Comparison of ENCODE assay signal across 19 cellular contexts in the genomic region with DNA sequence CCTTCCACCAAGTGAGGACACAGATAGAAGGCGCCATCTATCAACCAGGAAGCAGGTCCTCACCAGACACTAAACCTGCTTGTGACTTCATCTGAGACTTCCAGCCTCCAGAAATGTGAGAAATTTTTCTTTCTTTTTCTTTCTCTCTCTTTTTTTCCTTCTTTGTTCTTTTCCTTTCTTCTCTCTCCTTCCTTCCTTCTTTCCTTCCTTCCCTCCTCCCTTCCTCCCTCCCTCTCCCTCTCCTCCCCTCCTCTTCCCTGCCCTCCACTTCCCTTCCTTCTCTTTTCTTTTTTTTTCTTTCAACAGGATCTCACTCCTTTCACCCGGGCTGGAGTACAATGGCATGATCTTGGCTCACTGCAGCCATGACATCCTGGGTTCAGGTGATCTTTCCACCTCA.
"Had no signal": no experiment of that assay in that cellular context is flagged by ENCODE, and none has a peak within 500 bp of the region (broad histone marks: within the 10 kb centered on the region; RNA-seq: fewer than 3 reads in every experiment).

No MANE protein-coding gene starts in this region.

- H3K27ac Mint-ChIP-seq: mesothelial cell of epicardium had no signal

- H3K4me3 Mint-ChIP-seq: mesothelial cell of epicardium had no signal

- H3K4me1 ChIP-seq: colonic mucosa, esophagus squamous epithelium, gastrocnemius medialis, heart right ventricle, left lung, lower lobe of right lung had no signal

- H3K36me3 Mint-ChIP-seq: mesothelial cell of epicardium had no signal

- H3K27ac ChIP-seq: colonic mucosa, dorsolateral prefrontal cortex, esophagus squamous epithelium, gastrocnemius medialis, heart right ventricle, left lung, lower lobe of right lung had no signal

- H3K27me3 ChIP-seq: colonic mucosa, gastrocnemius medialis, left lung had no signal

- DNase-seq: colonic mucosa; cortex of kidney; dermis blood vessel endothelial cell; dorsolateral prefrontal cortex; effector CD4-positive, alpha-beta T cell; effector memory CD4-positive, alpha-beta T cell; esophagus squamous epithelium; foreskin fibroblast; foreskin melanocyte; gastrocnemius medialis; glutamatergic neuron; heart right ventricle; hippocampal formation; left cardiac atrium; left lung; left ventricle myocardium superior; lower lobe of right lung; mesenchymal stem cell had no signal

- H3K4me3 ChIP-seq: colonic mucosa, dorsolateral prefrontal cortex, esophagus squamous epithelium, gastrocnemius medialis, heart right ventricle, left lung, lower lobe of right lung had no signal

- H3K36me3 ChIP-seq: colonic mucosa, esophagus squamous epithelium, gastrocnemius medialis, heart right ventricle, left lung, lower lobe of right lung had no signal

- ATAC-seq: gastrocnemius medialis, heart right ventricle, left cardiac atrium, left lung, left ventricle myocardium superior, lower lobe of right lung had no signal

- H3K9me3 ChIP-seq: colonic mucosa, esophagus squamous epithelium, gastrocnemius medialis, heart right ventricle, left lung, lower lobe of right lung had no signal
